In the genomic region with DNA sequence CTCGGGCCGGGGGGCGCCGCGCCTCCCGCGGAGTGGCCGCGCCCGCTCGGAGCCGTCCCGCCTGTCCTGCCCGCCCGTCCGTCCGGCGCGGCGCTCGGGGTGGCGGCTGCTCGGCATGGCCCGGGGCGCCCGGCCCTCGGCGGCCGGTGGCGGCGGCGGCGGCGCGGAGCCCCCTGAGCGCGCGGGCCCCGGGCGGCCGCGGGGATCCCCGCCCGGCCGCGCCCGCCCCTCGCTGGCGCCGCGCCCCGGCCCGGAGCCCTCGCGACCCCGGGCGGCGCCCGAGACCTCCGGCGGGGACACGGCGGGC, we compare ENCODE assay signal across 7 cellular contexts. TPM values are rescaled to one million over a fixed set of nuclear protein-coding genes. Genes with fewer than 3 reads are reported as not detected.
DNase-seq lines count a peak whose midpoint lies in the region; ATAC-seq, FAIRE-seq and TF ChIP-seq lines count a peak whose summit lies in the region.

No MANE protein-coding gene starts in this region.

- H3K36me3 ChIP-seq in esophagus (ENCODE audit: control insufficient read depth in 2 of 2, insufficient read depth in 2 of 2, low read length in 1 of 2) (no peaks in the 10 kb centered on the region), stomach (no peaks in the 10 kb centered on the region)

- no peaks in the 10 kb centered on the region for H3K27me3 ChIP-seq in esophagus (ENCODE audit: control insufficient read depth in 1 of 2, insufficient read depth in 2 of 2, low read length in 2 of 2)
- H3K27me3 ChIP-seq in stomach: peaks cover 0 to 21% (median 6%) of the 10 kb centered on the region in 3 donors

- WGBS in esophagus, 2 donors: 0 to 1% methylated on average over 13 to 63 of the region's 63 CpGs
- WGBS in stomach, 5 donors: 0% methylated on average over 5 to 63 of the region's 63 CpGs; no CpG with 5 or more reads in 2 of the 5 donors

- peaks cover 0 to 3% of the 10 kb centered on the region in 2 donors for H3K4me1 ChIP-seq in esophagus (ENCODE audit: control insufficient read depth in 2 of 2, insufficient read depth in 2 of 2, low read length in 1 of 2)
- peaks cover 5 to 24% (median 21%) of the 10 kb centered on the region in 4 donors for H3K4me1 ChIP-seq in stomach

- no peak for FAIRE-seq in H54 (lab: Jason Lieb, UNC)

- intact Hi-C loops in stomach (cut with DNase I; ENCODE audit: low total_unique reads): no loop called here

- peak; percentile 15 for ATAC-seq in GM21447 (IDR thresholded peaks at IDR 0.05; ENCODE audit: unreplicated experiment)
- ATAC-seq in HG03175 (IDR thresholded peaks at IDR 0.05; ENCODE audit: unreplicated experiment): peak; percentile 29
- ATAC-seq in HG03571 (IDR thresholded peaks at IDR 0.05; ENCODE audit: unreplicated experiment): no peak

- H3K9me3 ChIP-seq in esophagus (ENCODE audit: control insufficient read depth in 2 of 2, insufficient read depth in 1 of 2, low read depth in 1 of 2, low read length in 1 of 2) (no peaks in the 10 kb centered on the region), stomach (no peaks in the 10 kb centered on the region)

- TF ChIP-seq CTCF in stomach (IDR thresholded peaks at IDR 0.05): no peak

- peak overlapping the region; percentile 57 to 64 for H3K4me3 ChIP-seq in esophagus (ENCODE audit: low read depth in 1 of 2, low read length in 2 of 2)
- peak overlapping the region; percentile 62 to 75 (median 62) for H3K4me3 ChIP-seq in stomach

- TF ChIP-seq POLR2A in stomach (IDR thresholded peaks at IDR 0.05) (no peak), H54 (IDR thresholded peaks at IDR 0.05; ENCODE audit: low read depth, low read length) (no peak)

- DNase-seq in stomach (no peak), AG08395 (ENCODE audit: low spot score) (no peak), H54 (ENCODE audit: insufficient read length, low spot score) (no peak)

- H3K27ac ChIP-seq in esophagus (ENCODE audit: low read depth in 2 of 2, low read length in 1 of 2): no peak overlapping the region
- peak overlapping the region in 2 of 5 donors; percentile 72 to 77 for H3K27ac ChIP-seq in stomach

- no peak for TF ChIP-seq EP300 in stomach (IDR thresholded peaks at IDR 0.05)

RNA-seq across cellular contexts. Expression of a gene that starts 0.4 kb away (rescaled TPM):
- under 1 TPM; 0.33 to 0.47 TPM for polyA plus RNA-seq in esophagus
- total RNA-seq in stomach: 10 to 100 TPM in 3 of 5 donors, 1 to 10 TPM in 2; 5.8 to 11.2 (median 10.1) TPM
- polyA plus RNA-seq in stomach: 1 to 10 TPM; 1.6 to 1.9 (median 1.7) TPM
